26 cellular contexts compared by ENCODE assay signal in the genomic region with DNA sequence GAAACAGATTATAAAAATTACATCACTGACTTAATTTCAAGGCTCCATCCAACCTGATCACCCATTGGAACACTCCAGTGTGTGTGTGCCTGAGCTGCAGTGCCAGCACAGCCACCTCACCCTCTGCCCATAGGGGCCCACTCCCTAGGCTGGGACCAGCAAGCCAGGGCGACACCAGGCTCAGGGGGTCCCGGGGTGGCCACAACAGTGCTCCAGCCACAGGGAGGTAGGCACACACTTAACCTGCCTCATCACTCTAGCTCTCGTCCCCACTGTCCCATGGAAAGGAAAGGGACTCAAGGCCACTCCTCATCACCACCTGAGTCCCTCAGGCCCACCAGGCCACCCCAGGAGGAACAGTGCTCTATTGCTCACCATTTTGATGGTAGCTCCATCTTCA. TPM values are rescaled to one million over a fixed set of nuclear protein-coding genes. Genes with fewer than 3 reads are reported as not detected.
"Had no signal": no experiment of that assay in that cellular context is flagged by ENCODE, and none has a peak within 500 bp of the region (broad histone marks: within the 10 kb centered on the region; RNA-seq: fewer than 3 reads in every experiment).

No MANE protein-coding gene starts in this region.

- H3K4me3 ChIP-seq: breast epithelium, coronary artery, esophagus squamous epithelium, gastrocnemius medialis, lower lobe of right lung, mucosa of descending colon, skin epidermis, thoracic aorta, upper lobe of left lung had no signal

- H3K9me3 Mint-ChIP-seq: activated B cell treated with CpG ODN at 0.5 μM for 24 hours; activated CD4-positive, alpha-beta memory T cell treated with anti-CD3 and anti-CD28 coated beads for 36 hours; nephron progenitor cell; stimulated activated naive B cell treated with anti-CD40 and anti-IgM and Interleukin-4, amounts not matched to agents 10 μg/mL and 1 μg/mL and 100 μg/mL, for 72 hours; T-helper 1 cell treated with Interleukin-12 subunit alpha and Interleukin-12 subunit beta and Interleukin-4 antibody, amounts not matched to agents 30 μg/mL and 1 μg/mL, for 36 hours had no signal

- H3K27ac ChIP-seq: breast epithelium, coronary artery, esophagus squamous epithelium, lower lobe of right lung, skin epidermis, thoracic aorta, upper lobe of left lung had no signal

- H3K9me3 ChIP-seq: breast epithelium, esophagus squamous epithelium, gastrocnemius medialis, lower lobe of right lung, mucosa of descending colon, thoracic aorta, upper lobe of left lung had no signal

- DNase-seq: activated B cell treated with CpG ODN at 0.5 μM for 24 hours; activated CD4-positive, alpha-beta memory T cell treated with anti-CD3 and anti-CD28 coated beads for 36 hours; activated CD4-positive, alpha-beta T cell treated with anti-CD3 and anti-CD28 coated beads for 36 hours; activated CD8-positive, alpha-beta memory T cell treated with anti-CD3 and anti-CD28 coated beads, Interleukin-2, amount 10 ng/mL, durations not matched to agents 7 days and 5 days; activated effector memory CD4-positive, alpha-beta T cell treated with anti-CD3 and anti-CD28 coated beads, Interleukin-2, amount 50 U/mL, for 16 hours; activated T-cell treated with anti-CD3 and anti-CD28 coated beads for 4 hours; esophagus squamous epithelium; gastrocnemius medialis; hypothalamus; left cardiac atrium; lower lobe of right lung; mesendoderm; mucosa of descending colon; nephron progenitor cell; nucleus accumbens; retina; stimulated activated CD4-positive, alpha-beta T cell treated with anti-CD3 and anti-CD28 coated beads, Interleukin-2, amount 100 ng/mL, for 24 hours; stimulated activated naive B cell treated with anti-CD40 and anti-IgM and Interleukin-4, amounts not matched to agents 10 μg/mL and 1 μg/mL and 100 μg/mL, for 72 hours; T1000; upper lobe of left lung had no signal

- H3K27me3 ChIP-seq: breast epithelium, esophagus squamous epithelium, gastrocnemius medialis, upper lobe of left lung had no signal

- H3K4me1 ChIP-seq: breast epithelium, lower lobe of right lung had no signal

- H3K27ac Mint-ChIP-seq: activated B cell treated with CpG ODN at 0.5 μM for 24 hours; activated CD4-positive, alpha-beta memory T cell treated with anti-CD3 and anti-CD28 coated beads for 36 hours; activated CD4-positive, alpha-beta T cell treated with anti-CD3 and anti-CD28 coated beads for 36 hours; activated CD8-positive, alpha-beta memory T cell treated with anti-CD3 and anti-CD28 coated beads, Interleukin-2, amount 10 ng/mL, durations not matched to agents 7 days and 5 days; activated naive CD8-positive, alpha-beta T cell; stimulated activated naive B cell treated with anti-CD40 and anti-IgM and Interleukin-4, amounts not matched to agents 10 μg/mL and 1 μg/mL and 100 μg/mL, for 72 hours; T-helper 1 cell treated with Interleukin-12 subunit alpha and Interleukin-12 subunit beta and Interleukin-4 antibody, amounts not matched to agents 30 μg/mL and 1 μg/mL, for 36 hours had no signal

- ATAC-seq: activated CD4-positive, alpha-beta T cell treated with anti-CD3 and anti-CD28 coated beads for 36 hours; activated CD8-positive, alpha-beta memory T cell treated with anti-CD3 and anti-CD28 coated beads, Interleukin-2, amount 10 ng/mL, durations not matched to agents 7 days and 5 days; gastrocnemius medialis; stimulated activated naive B cell treated with anti-CD40 and anti-IgM and Interleukin-4, amounts not matched to agents 10 μg/mL and 1 μg/mL and 100 μg/mL, for 72 hours had no signal

RNA-seq across cellular contexts. Expression of gene CFAP100, which starts 56.0 kb away (rescaled TPM):
- total RNA-seq: activated B cell treated with CpG ODN at 0.5 μM for 24 hours; activated CD4-positive, alpha-beta memory T cell treated with anti-CD3 and anti-CD28 coated beads for 36 hours; activated CD4-positive, alpha-beta T cell treated with anti-CD3 and anti-CD28 coated beads for 36 hours; activated CD8-positive, alpha-beta memory T cell treated with anti-CD3 and anti-CD28 coated beads, Interleukin-2, amount 10 ng/mL, durations not matched to agents 7 days and 5 days; breast epithelium; esophagus squamous epithelium; gastrocnemius medialis; left cardiac atrium; mucosa of descending colon; thoracic aorta had no signal
